Comparison of ENCODE assay signal across 4 cellular contexts in genomic region chr20:64178925-64179324, GRCh38. TPM values are rescaled to one million over a fixed set of nuclear protein-coding genes. Genes with fewer than 3 reads are reported as not detected.
"Had no signal": no experiment of that assay in that cellular context is flagged by ENCODE, and none has a peak within 500 bp of the region (broad histone marks: within the 10 kb centered on the region; RNA-seq: fewer than 3 reads in every experiment).

No MANE protein-coding gene starts in this region.

RNA-seq across cellular contexts. Expression of gene MYT1, which starts 14.7 kb away (rescaled TPM):
- total RNA-seq: PC-9, RPMI7951, SJCRH30, SJSA1 had no signal
